In genomic region chr1:17624540-17625256, GRCh38 we compare ENCODE assay signal across 11 cellular contexts.
DNase-seq lines count a peak whose midpoint lies in the region; FAIRE-seq and TF ChIP-seq lines count a peak whose summit lies in the region.
"Had no signal": no experiment of that assay in that cellular context is flagged by ENCODE, and none has a peak within 500 bp of the region (broad histone marks: within the 10 kb centered on the region; RNA-seq: fewer than 3 reads in every experiment).

No MANE protein-coding gene starts in this region.

- peaks cover 76% of the 10 kb centered on the region for H3K36me3 ChIP-seq in skeletal muscle satellite cell (ENCODE audit: insufficient read depth, low read length)
- no peaks in the 10 kb centered on the region for H3K36me3 ChIP-seq in mesendoderm (ENCODE audit: control insufficient read depth, insufficient read depth, low read length)

- H3K4me2 ChIP-seq in skeletal muscle satellite cell (ENCODE audit: low read length) (peak overlapping the region; percentile 51), mesendoderm (ENCODE audit: low read length) (no peak overlapping the region)

- no CpG with 5 or more reads among the region's 8 CpGs for WGBS in mesendoderm (ENCODE audit: extremely low coverage, insufficient coverage, low lambda C conversion rate)

- H2BK120ac ChIP-seq in mesendoderm (ENCODE audit: low read depth, low read length) = no peak overlapping the region

- H3K4me1 ChIP-seq in skeletal muscle satellite cell (ENCODE audit: control insufficient read depth, insufficient read depth, low read length) (peaks cover 32% of the 10 kb centered on the region), mesendoderm (ENCODE audit: control insufficient read depth, low read depth, low read length) (no peaks in the 10 kb centered on the region)

- H3K56ac ChIP-seq in mesendoderm (ENCODE audit: low read length) = no peak overlapping the region

- no peak overlapping the region for H2BK15ac ChIP-seq in mesendoderm (replicated peaks; ENCODE audit: low read depth)

- peak; percentile 74 for FAIRE-seq in H54 (lab: Jason Lieb, UNC)

- H3K27ac ChIP-seq in mesendoderm (ENCODE audit: low read depth, low read length) = no peak overlapping the region
- H3K27ac ChIP-seq: spleen had no signal

- H3K23ac ChIP-seq in mesendoderm (ENCODE audit: low read length) = no peak overlapping the region

- intact Hi-C loops in cardiac septum (cut with DNase I) = no loop called here

- no peak overlapping the region for H3K18ac ChIP-seq in mesendoderm (ENCODE audit: low read length)

- no peaks in the 10 kb centered on the region for H3K79me1 ChIP-seq in mesendoderm (ENCODE audit: low read length)

- no peak overlapping the region for H4K5ac ChIP-seq in mesendoderm (ENCODE audit: low read length)

- H2BK5ac ChIP-seq in mesendoderm (ENCODE audit: low read length) = no peak overlapping the region

- H3K4me3 ChIP-seq in skeletal muscle satellite cell (ENCODE audit: low read length) = peak overlapping the region; percentile 4
- H3K4me3 ChIP-seq in mesendoderm (ENCODE audit: low read length) = no peak overlapping the region
- H3K4me3 ChIP-seq: spleen had no signal

- peak; percentile 67 for DNase-seq in H54 (ENCODE audit: insufficient read length, low spot score)
- DNase-seq in amniotic epithelial cell (ENCODE audit: low read depth) = peak; percentile 44
- peak; percentile 83 for DNase-seq in cardiac septum (ENCODE audit: low spot score)
- no peak for DNase-seq in NCI-H2107 treated with DMSO at 0.1 percent for 48 hours (lab: John Stamatoyannopoulos, UW; ENCODE audit: unreplicated experiment)
- no peak for DNase-seq in mesendoderm
- DNase-seq in NCI-H1694 (lab: John Stamatoyannopoulos, UW) = no peak
- DNase-seq in activated CD4-positive, alpha-beta T cell treated with anti-CD3 and anti-CD28 coated beads, Interleukin-2, amount 50 U/mL, for 1 hour = no peak
- DNase-seq: activated naive CD4-positive, alpha-beta T cell treated with Interleukin-2 at 50 U/mL for 16 hours; NCI-H2029 treated with DMSO at 0.1 percent for 48 hours; spleen had no signal

- no peak overlapping the region for H4K8ac ChIP-seq in mesendoderm (ENCODE audit: low read depth, low read length)

- H2AK5ac ChIP-seq in mesendoderm (ENCODE audit: low read length) = no peak overlapping the region

- H3K4ac ChIP-seq in mesendoderm (ENCODE audit: low read depth, low read length) = no peak overlapping the region

- no peaks in the 10 kb centered on the region for H3K9me3 ChIP-seq in skeletal muscle satellite cell (replicated peaks; ENCODE audit: low read length)
- H3K9me3 ChIP-seq: spleen had no signal

- H3K9ac ChIP-seq in skeletal muscle satellite cell (ENCODE audit: low read depth, low read length) = peak overlapping the region; percentile 42
- H3K9ac ChIP-seq in mesendoderm (ENCODE audit: low read length) = no peak overlapping the region

- TF ChIP-seq POLR2A in H54 (IDR thresholded peaks at IDR 0.05; ENCODE audit: low read depth, low read length) = no peak

- no peaks in the 10 kb centered on the region for H3K79me2 ChIP-seq in mesendoderm (ENCODE audit: control insufficient read depth, insufficient read depth, low read length)

- no peaks in the 10 kb centered on the region for H3K27me3 ChIP-seq in skeletal muscle satellite cell (ENCODE audit: control insufficient read depth, insufficient read depth, low read length)
- H3K27me3 ChIP-seq in mesendoderm (ENCODE audit: insufficient read depth, low read length, poor library complexity) = no peaks in the 10 kb centered on the region
- H3K27me3 ChIP-seq: spleen had no signal

Comparison
In these comparisons a context has a peak if more than half of its experiments do, and no peak if none do; other contexts are left out.
1. DNase-seq: peak in H54 (single experiment), amniotic epithelial cell (single experiment) and cardiac septum (single experiment); none in NCI-H2107 treated with DMSO at 0.1 percent for 48 hours (single experiment), mesendoderm (single experiment), NCI-H1694 (single experiment) and activated CD4-positive, alpha-beta T cell treated with anti-CD3 and anti-CD28 coated beads, Interleukin-2, amount 50 U/mL, for 1 hour (single experiment).